Comparison of ENCODE assay signal across 24 cellular contexts in genomic region chr2:239180526-239181073, GRCh38.
DNase-seq lines count a peak whose midpoint lies in the region; ATAC-seq and TF ChIP-seq lines count a peak whose summit lies in the region.
"Had no signal": no experiment of that assay in that cellular context is flagged by ENCODE, and none has a peak within 500 bp of the region (broad histone marks: within the 10 kb centered on the region; RNA-seq: fewer than 3 reads in every experiment).

No MANE protein-coding gene starts in this region.

- H3K4me3 ChIP-seq in BE2C (ENCODE audit: low read depth, low read length) (no peak overlapping the region), sigmoid colon (no peak overlapping the region)
- H3K4me3 ChIP-seq: cardiac muscle cell, coronary artery, HAP-1, heart right ventricle, SK-N-MC had no signal

- TF ChIP-seq CTCF in BE2C (IDR thresholded peaks at IDR 0.05; ENCODE audit: low read depth, low read length) (no peak), CD14-positive monocyte (IDR thresholded peaks at IDR 0.05) (no peak), sigmoid colon (IDR thresholded peaks at IDR 0.05) (no peak)

- no peaks in the 10 kb centered on the region for H3K27me3 Mint-ChIP-seq in CD14-positive monocyte (ENCODE audit: low read depth in 3 of 3)
- H3K27me3 Mint-ChIP-seq: memory B cell had no signal

- H3K4me1 Mint-ChIP-seq in CD14-positive monocyte, result no peaks in the 10 kb centered on the region
- H3K4me1 Mint-ChIP-seq: memory B cell had no signal

- DNase-seq in BE2C, result peak; percentile 5
- DNase-seq in CD14-positive monocyte (ENCODE audit: low spot score), result peak; percentile 28
- DNase-seq in left colon, result peak; percentile 1 to 10
- DNase-seq in sigmoid colon, result peak; percentile 41
- no peak for DNase-seq in NCI-H1105 (lab: John Stamatoyannopoulos, UW)
- no peak for DNase-seq in NCI-H1048 (lab: John Stamatoyannopoulos, UW)
- no peak for DNase-seq in activated CD4-positive, alpha-beta T cell treated with anti-CD3 and anti-CD28 coated beads for 4 hours
- DNase-seq: activated CD4-positive, alpha-beta T cell treated with anti-CD3 and anti-CD28 coated beads for 1 hour; activated naive CD4-positive, alpha-beta T cell treated with Interleukin-2 at 50 U/mL for 16 hours; activated T-cell treated with anti-CD3 and anti-CD28 coated beads, Interleukin-2, amount 50 U/mL, for 4 hours; anterior cingulate cortex; Calu3; DND-41; foreskin fibroblast; heart right ventricle; NCI-H446; NCI-H774 had no signal

- H3K27ac Mint-ChIP-seq in CD14-positive monocyte, result peak overlapping the region in 4 of 7 donors; percentile 21 to 43 (median 32)
- H3K27ac Mint-ChIP-seq: memory B cell had no signal

- 96 to 97% methylated on average over 14 of the region's 14 CpGs for WGBS in sigmoid colon, 2 donors

- peaks cover 84 to 96% of the 10 kb centered on the region in 2 donors for H3K36me3 Mint-ChIP-seq in CD14-positive monocyte

- H3K27me3 ChIP-seq in BE2C (no peaks in the 10 kb centered on the region), sigmoid colon (no peaks in the 10 kb centered on the region)
- H3K27me3 ChIP-seq: cardiac muscle cell, heart right ventricle had no signal

- TF ChIP-seq POLR2A in sigmoid colon (IDR thresholded peaks at IDR 0.05), result no peak

- H3K4me1 ChIP-seq in BE2C, result no peaks in the 10 kb centered on the region
- H3K4me1 ChIP-seq in sigmoid colon, result peaks cover 0 to 17% (median 12%) of the 10 kb centered on the region in 4 donors
- H3K4me1 ChIP-seq: HAP-1 had no signal

- no peak overlapping the region for H3K4me3 Mint-ChIP-seq in CD14-positive monocyte
- H3K4me3 Mint-ChIP-seq: activated T-cell treated with anti-CD3 and anti-CD28 coated beads, Interleukin-2, amount 50 U/mL, for 4 hours; memory B cell had no signal

- no peak for ATAC-seq in left colon
- ATAC-seq: activated T-cell treated with anti-CD3 and anti-CD28 coated beads, Interleukin-2, amount 50 U/mL, for 4 hours; esophagus mucosa had no signal

- H3K36me3 ChIP-seq in BE2C, result peaks cover 29% of the 10 kb centered on the region
- H3K36me3 ChIP-seq in sigmoid colon, result peaks cover 11 to 88% (median 29%) of the 10 kb centered on the region in 4 donors
- H3K36me3 ChIP-seq: cardiac muscle cell, HAP-1 had no signal

- no peak for TF ChIP-seq EP300 in sigmoid colon (IDR thresholded peaks at IDR 0.05)

- intact Hi-C loops in CD14-positive monocyte (cut with micrococcal nuclease) (no loop called here), left colon (cut with DNase I, micrococcal nuclease) (no loop called here), sigmoid colon (cut with DNase I) (no loop called here)

- H3K9me3 ChIP-seq in BE2C (0 out of 2 replicates have a peak, but pooled peaks cover 3% of the 10 kb centered on the region), sigmoid colon (no peaks in the 10 kb centered on the region)
- H3K9me3 ChIP-seq: HAP-1 had no signal

- peaks cover 12 to 41% (median 24%) of the 10 kb centered on the region in 7 donors for H3K9me3 Mint-ChIP-seq in CD14-positive monocyte

- no peak overlapping the region for H3K27ac ChIP-seq in sigmoid colon
- H3K27ac ChIP-seq: C4-2B, cardiac muscle cell, coronary artery, SK-N-MC had no signal

Comparison
In these comparisons a context has a peak if more than half of its experiments do, and no peak if none do; other contexts are left out.
1. DNase-seq: peak in BE2C (single experiment), CD14-positive monocyte (single experiment), left colon (2 of 2) and sigmoid colon (single experiment); none in NCI-H1105 (single experiment), NCI-H1048 (single experiment) and activated CD4-positive, alpha-beta T cell treated with anti-CD3 and anti-CD28 coated beads for 4 hours (0 of 2).